Comparison of ENCODE assay signal across 20 cellular contexts in genomic region chr9:101462558-101462957, GRCh38. TPM values are rescaled to one million over a fixed set of nuclear protein-coding genes. Genes with fewer than 3 reads are reported as not detected.
DNase-seq lines count a peak whose midpoint lies in the region; ATAC-seq and TF ChIP-seq lines count a peak whose summit lies in the region.
"Had no signal": no experiment of that assay in that cellular context is flagged by ENCODE, and none has a peak within 500 bp of the region (broad histone marks: within the 10 kb centered on the region; RNA-seq: fewer than 3 reads in every experiment).

No MANE protein-coding gene starts in this region.

- H3K4me1 ChIP-seq in ES-I3 (ENCODE audit: insufficient read depth, low read length): peaks cover 30% of the 10 kb centered on the region; the same call in 1 of the 2 replicates
- H3K4me1 ChIP-seq: ascending aorta, uterus had no signal

- no peaks in the 10 kb centered on the region for H3K36me3 ChIP-seq in ES-I3 (ENCODE audit: insufficient read depth, low read length)
- H3K36me3 ChIP-seq: ascending aorta, uterus had no signal

- H3K9me3 ChIP-seq in ES-I3 (ENCODE audit: control insufficient read depth, insufficient read depth, low read length): no peaks in the 10 kb centered on the region
- H3K9me3 ChIP-seq: ascending aorta, uterus had no signal

- peaks cover 9% of the 10 kb centered on the region for H3K4me1 Mint-ChIP-seq in type B pancreatic cell (ENCODE audit: unreplicated experiment)
- H3K4me1 Mint-ChIP-seq: stimulated activated effector memory CD8-positive, alpha-beta T cell treated with anti-CD3 and anti-CD28 coated beads, Interleukin-12 subunit alpha, Interleukin-12 subunit beta, amount 100 ng/mL, for 72 hours had no signal

- ATAC-seq in GM19023 (IDR thresholded peaks at IDR 0.05; ENCODE audit: unreplicated experiment): no peak
- ATAC-seq: activated CD8-positive, alpha-beta T cell treated with anti-CD3 and anti-CD28 coated beads for 36 hours; right cardiac atrium had no signal

- H3K9me3 Mint-ChIP-seq in type B pancreatic cell: no peaks in the 10 kb centered on the region
- H3K9me3 Mint-ChIP-seq: activated CD8-positive, alpha-beta T cell treated with anti-CD3 and anti-CD28 coated beads for 36 hours; stimulated activated effector memory CD8-positive, alpha-beta T cell treated with anti-CD3 and anti-CD28 coated beads, Interleukin-12 subunit alpha, Interleukin-12 subunit beta, amount 100 ng/mL, for 72 hours had no signal

- no peak overlapping the region for H3K4me3 Mint-ChIP-seq in type B pancreatic cell
- H3K4me3 Mint-ChIP-seq: activated CD8-positive, alpha-beta T cell treated with anti-CD3 and anti-CD28 coated beads for 36 hours; stimulated activated effector memory CD8-positive, alpha-beta T cell treated with anti-CD3 and anti-CD28 coated beads, Interleukin-12 subunit alpha, Interleukin-12 subunit beta, amount 100 ng/mL, for 72 hours had no signal

- peak; percentile 85 for DNase-seq in M059J (ENCODE audit: low read depth)
- DNase-seq in brain pericyte (ENCODE audit: low read depth, low spot score): peak; percentile 55
- peak; percentile 57 for DNase-seq in iPS-NIHi11 (ENCODE audit: low spot score)
- no peak for DNase-seq in type B pancreatic cell (ENCODE audit: extremely low spot score, unreplicated experiment)
- DNase-seq in activated CD8-positive, alpha-beta memory T cell treated with anti-CD3 and anti-CD28 coated beads, Interleukin-2, amount 50 U/mL, for 4 hours: no peak
- DNase-seq in foreskin melanocyte: no peak
- DNase-seq: activated CD8-positive, alpha-beta T cell treated with anti-CD3 and anti-CD28 coated beads for 36 hours; DMS53; hippocampal formation; Kasumi-1; NCI-H2029 treated with DMSO at 0.1 percent for 48 hours; NCI-H774; right cardiac atrium; Right ventricle myocardium superior; stimulated activated CD4-positive, alpha-beta T cell treated with anti-CD3 and anti-CD28 coated beads, Interleukin-4, amount 100 ng/mL, for 4 hours; uterus had no signal

- H3K27me3 Mint-ChIP-seq in type B pancreatic cell: peaks cover 13% of the 10 kb centered on the region

- H3K27ac Mint-ChIP-seq in type B pancreatic cell: no peak overlapping the region
- H3K27ac Mint-ChIP-seq: activated CD8-positive, alpha-beta T cell treated with anti-CD3 and anti-CD28 coated beads for 36 hours; stimulated activated effector memory CD8-positive, alpha-beta T cell treated with anti-CD3 and anti-CD28 coated beads, Interleukin-12 subunit alpha, Interleukin-12 subunit beta, amount 100 ng/mL, for 72 hours had no signal

- no peaks in the 10 kb centered on the region for H3K36me3 Mint-ChIP-seq in type B pancreatic cell
- H3K36me3 Mint-ChIP-seq: stimulated activated effector memory CD8-positive, alpha-beta T cell treated with anti-CD3 and anti-CD28 coated beads, Interleukin-12 subunit alpha, Interleukin-12 subunit beta, amount 100 ng/mL, for 72 hours had no signal

- no peak for TF ChIP-seq CTCF in type B pancreatic cell (conservative IDR thresholded peaks at IDR 0.05)

- H3K9ac ChIP-seq in ES-I3 (ENCODE audit: low read depth, low read length): peak overlapping the region; percentile 11; the same call in 1 of the 2 replicates

RNA-seq across cellular contexts. Expression of gene ALDOB, which starts 27.0 kb away (rescaled TPM):
- not detected in 2 replicates for total RNA-seq in M059J (2014; rRNA removed; shearing (Covaris generic))
- total RNA-seq in type B pancreatic cell (ENCODE audit: low replicate concordance): 30.5 and 36.7 TPM in 2 replicates
- total RNA-seq: activated CD8-positive, alpha-beta T cell treated with anti-CD3 and anti-CD28 coated beads for 36 hours had no signal

Comparison
In these comparisons a context has a peak if more than half of its experiments do, and no peak if none do; other contexts are left out.
1. DNase-seq: peak in M059J (single experiment), brain pericyte (single experiment) and iPS-NIHi11 (single experiment); none in type B pancreatic cell (single experiment), activated CD8-positive, alpha-beta memory T cell treated with anti-CD3 and anti-CD28 coated beads, Interleukin-2, amount 50 U/mL, for 4 hours (single experiment) and foreskin melanocyte (single experiment).
2. RNA of gene ALDOB, which starts 27.0 kb away (total RNA-seq): 30.5 to 36.7 TPM in type B pancreatic cell; not detected in M059J; every median in the first group is over 10 times any median in the second.